In the genomic region with DNA sequence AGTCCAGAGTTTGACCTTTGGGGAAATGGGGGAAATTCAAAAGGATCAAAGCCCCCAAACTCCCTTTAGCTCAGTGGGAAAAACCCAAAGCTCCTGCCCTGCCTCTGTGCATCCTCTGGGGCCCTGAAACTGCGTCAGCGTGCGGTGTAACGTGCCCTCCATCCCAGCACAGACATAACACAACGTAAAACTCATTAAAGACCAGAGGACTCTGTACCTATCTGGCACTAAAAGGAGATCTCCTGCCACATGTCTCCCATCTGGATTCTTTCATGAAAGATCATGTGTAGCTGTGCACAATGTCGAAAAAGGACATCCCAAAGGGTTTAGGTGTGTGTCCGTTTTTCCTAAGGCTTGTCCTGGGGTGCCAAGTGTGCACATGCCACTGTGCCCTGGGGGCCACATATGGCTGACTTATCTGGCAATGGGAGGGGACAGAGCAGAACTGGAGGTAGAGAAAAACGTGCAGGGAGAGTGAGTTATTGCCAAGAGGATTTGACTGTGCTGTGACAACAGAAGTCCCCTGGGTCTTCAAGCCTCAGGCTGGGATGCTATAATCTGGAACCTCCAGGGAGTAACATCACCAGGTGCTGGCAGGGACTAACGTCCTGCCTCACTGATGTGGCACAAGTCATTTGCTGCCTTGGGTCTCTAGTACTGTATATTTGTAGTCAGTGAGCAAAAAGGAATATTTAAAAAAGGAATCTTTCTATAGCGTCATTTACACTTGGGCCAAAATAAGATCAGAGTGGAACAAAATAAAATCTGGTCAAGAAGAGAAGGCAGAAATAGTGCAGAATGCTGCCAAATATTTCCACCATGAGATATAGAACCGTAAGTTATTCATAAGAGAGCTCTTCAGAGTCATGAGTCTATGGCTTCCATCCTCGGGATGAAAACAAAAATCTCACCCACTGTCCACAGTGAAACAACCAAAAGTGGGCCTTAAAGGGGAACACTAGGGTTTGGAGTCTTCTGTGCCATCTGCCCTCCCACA, we compare ENCODE assay signal across 12 cellular contexts. TPM values are rescaled to one million over a fixed set of nuclear protein-coding genes. Genes with fewer than 3 reads are reported as not detected.
DNase-seq lines count a peak whose midpoint lies in the region; ATAC-seq and TF ChIP-seq lines count a peak whose summit lies in the region.
"Had no signal": no experiment of that assay in that cellular context is flagged by ENCODE, and none has a peak within 500 bp of the region (broad histone marks: within the 10 kb centered on the region; RNA-seq: fewer than 3 reads in every experiment).

No MANE protein-coding gene starts in this region.

- H3K4me3 Mint-ChIP-seq in CD4-positive, alpha-beta memory T cell, result peak overlapping the region in 7 of 8 donors; percentile 28 to 70 (median 37)
- H3K4me3 Mint-ChIP-seq in activated naive CD8-positive, alpha-beta T cell treated with anti-CD3 and anti-CD28 coated beads, Interleukin-2, amount 50 U/mL, for 24 hours, result peak overlapping the region; percentile 40
- no peak overlapping the region for H3K4me3 Mint-ChIP-seq in nephron
- H3K4me3 Mint-ChIP-seq in GM23338, result no peak overlapping the region

- peak overlapping the region; percentile 89 for H3K27ac ChIP-seq in CD4-positive, alpha-beta memory T cell (ENCODE audit: low read depth, low read length)
- H3K27ac ChIP-seq in Karpas-422 (ENCODE audit: low read length), result no peak overlapping the region
- no peak overlapping the region for H3K27ac ChIP-seq in GM23338 (ENCODE audit: low read depth)
- H3K27ac ChIP-seq: SJCRH30 had no signal

- H3K4me2 ChIP-seq in Karpas-422 (ENCODE audit: low read depth, low read length, poor library complexity, severe bottlenecking), result peak overlapping the region; percentile 76
- no peak overlapping the region for H3K4me2 ChIP-seq in GM23338

- H3K4me1 ChIP-seq in CD4-positive, alpha-beta memory T cell (ENCODE audit: insufficient read depth, low read length), result peaks cover 100% of the 10 kb centered on the region
- H3K4me1 ChIP-seq in Karpas-422 (ENCODE audit: low read length), result peaks cover 100% of the 10 kb centered on the region
- peaks cover 9% of the 10 kb centered on the region for H3K4me1 ChIP-seq in GM23338 (ENCODE audit: insufficient read depth)

- H3K9me3 Mint-ChIP-seq in CD4-positive, alpha-beta memory T cell, result peaks cover 0 to 6% (median 0%) of the 10 kb centered on the region in 8 donors
- H3K9me3 Mint-ChIP-seq in activated naive CD8-positive, alpha-beta T cell treated with anti-CD3 and anti-CD28 coated beads, Interleukin-2, amount 50 U/mL, for 24 hours, result no peaks in the 10 kb centered on the region
- H3K9me3 Mint-ChIP-seq in nephron (no peaks in the 10 kb centered on the region), GM23338 (no peaks in the 10 kb centered on the region)

- peak overlapping the region; percentile 94 to 99 (median 99) for H3K27ac Mint-ChIP-seq in CD4-positive, alpha-beta memory T cell
- peak overlapping the region; percentile 99 for H3K27ac Mint-ChIP-seq in activated naive CD8-positive, alpha-beta T cell treated with anti-CD3 and anti-CD28 coated beads, Interleukin-2, amount 50 U/mL, for 24 hours
- H3K27ac Mint-ChIP-seq in nephron (peak overlapping the region in 2 of 3 experiments; percentile 63 to 74), GM23338 (no peak overlapping the region)

- no peak overlapping the region for H2AFZ ChIP-seq in Karpas-422 (ENCODE audit: low read length)
- H2AFZ ChIP-seq in GM23338, result no peak overlapping the region

- peak overlapping the region; percentile 78 for H3K9ac ChIP-seq in Karpas-422 (ENCODE audit: low read length)

- peaks cover 11% of the 10 kb centered on the region for H3K36me3 ChIP-seq in CD4-positive, alpha-beta memory T cell (ENCODE audit: insufficient read depth, low read length)
- H3K36me3 ChIP-seq in Karpas-422 (ENCODE audit: insufficient read depth, low read length) (peaks cover 23% of the 10 kb centered on the region; the same call in 1 of the 2 replicates), GM23338 (ENCODE audit: insufficient read depth) (no peaks in the 10 kb centered on the region)
- H3K36me3 ChIP-seq: SJCRH30 had no signal

- POLR2A ChIA-PET in CD4-positive, alpha-beta memory T cell (lab: Charles Lee; ENCODE audit: partially characterized antibody), result interaction anchor here (0.7 to 4.1 kb wide), 10 partner anchors 9 to 60 kb away, joined by 3 to 27 read pairs (median 5); no protein-coding TSS in a partner anchor

- peak in 1 of 5 donors; percentile 37 for DNase-seq in CD4-positive, alpha-beta memory T cell
- DNase-seq in Karpas-422 (peak; percentile 97), midbrain (lab: John Stamatoyannopoulos, UW) (no peak), DMS79 (lab: John Stamatoyannopoulos, UW) (no peak), GM23338 (ENCODE audit: low spot score) (no peak)
- no peak for DNase-seq in activated naive CD8-positive, alpha-beta T cell treated with anti-CD3 and anti-CD28 coated beads, Interleukin-2, amount 50 U/mL, for 24 hours
- DNase-seq: activated CD4-positive, CD25-positive, alpha-beta regulatory T cell treated with anti-CD3 and anti-CD28 coated beads, Interleukin-2, amount 50 U/mL, for 72 hours; DND-41; NCI-H446; retina; SJCRH30 had no signal

- no peaks in the 10 kb centered on the region for H3K27me3 ChIP-seq in CD4-positive, alpha-beta memory T cell (ENCODE audit: insufficient read depth, low read length)
- H3K27me3 ChIP-seq in Karpas-422 (ENCODE audit: low read length) (no peaks in the 10 kb centered on the region), GM23338 (ENCODE audit: insufficient read depth) (peaks cover 6% of the 10 kb centered on the region)
- H3K27me3 ChIP-seq: SJCRH30 had no signal

- H4K20me1 ChIP-seq in Karpas-422 (ENCODE audit: insufficient read depth, low read depth, low read length), result peaks cover 5% of the 10 kb centered on the region; the same call in 1 of the 2 replicates
- no peaks in the 10 kb centered on the region; the same call in 1 of the 2 replicates for H4K20me1 ChIP-seq in GM23338 (replicated peaks; ENCODE audit: insufficient read depth)

- no peaks in the 10 kb centered on the region for H3K9me3 ChIP-seq in CD4-positive, alpha-beta memory T cell (ENCODE audit: control insufficient read depth in 1 of 2, low read length in 2 of 2)
- no peaks in the 10 kb centered on the region for H3K9me3 ChIP-seq in Karpas-422 (ENCODE audit: low read length)
- H3K9me3 ChIP-seq: SJCRH30 had no signal

- intact Hi-C loops in CD4-positive, alpha-beta memory T cell (cut with micrococcal nuclease), result loop anchor here (1.0 to 5.0 kb wide), 2 partner anchors 52 to 141 kb away; no protein-coding TSS in a partner anchor

- peaks cover 91 to 100% (median 97%) of the 10 kb centered on the region in 4 donors for H3K4me1 Mint-ChIP-seq in CD4-positive, alpha-beta memory T cell
- peaks cover 99% of the 10 kb centered on the region for H3K4me1 Mint-ChIP-seq in activated naive CD8-positive, alpha-beta T cell treated with anti-CD3 and anti-CD28 coated beads, Interleukin-2, amount 50 U/mL, for 24 hours
- H3K4me1 Mint-ChIP-seq in nephron, result peaks cover 79% of the 10 kb centered on the region
- peaks cover 44% of the 10 kb centered on the region for H3K4me1 Mint-ChIP-seq in GM23338

- H3K79me2 ChIP-seq in Karpas-422 (ENCODE audit: low read length) (peaks cover 73% of the 10 kb centered on the region), GM23338 (replicated peaks; ENCODE audit: insufficient read depth) (no peaks in the 10 kb centered on the region)

- no peak for ATAC-seq in activated naive CD8-positive, alpha-beta T cell treated with anti-CD3 and anti-CD28 coated beads, Interleukin-2, amount 50 U/mL, for 24 hours
- no peak for ATAC-seq in GM23338

- no peak overlapping the region for H3K4me3 ChIP-seq in CD4-positive, alpha-beta memory T cell (ENCODE audit: low read length in 2 of 2)
- peak overlapping the region; percentile 54 for H3K4me3 ChIP-seq in Karpas-422 (ENCODE audit: low read length)
- no peak overlapping the region for H3K4me3 ChIP-seq in GM23338
- H3K4me3 ChIP-seq: SJCRH30 had no signal

- H3K9me2 ChIP-seq in Karpas-422 (replicated peaks; ENCODE audit: insufficient read depth, low read length), result no peaks in the 10 kb centered on the region
- H3K9me2 ChIP-seq in GM23338 (ENCODE audit: insufficient read depth), result no peaks in the 10 kb centered on the region

- no peaks in the 10 kb centered on the region for H3F3A ChIP-seq in GM23338 (replicated peaks; ENCODE audit: low read depth)

- H3K36me3 Mint-ChIP-seq in CD4-positive, alpha-beta memory T cell, result peaks cover 36 to 81% of the 10 kb centered on the region in 2 donors
- peaks cover 34% of the 10 kb centered on the region for H3K36me3 Mint-ChIP-seq in activated naive CD8-positive, alpha-beta T cell treated with anti-CD3 and anti-CD28 coated beads, Interleukin-2, amount 50 U/mL, for 24 hours (ENCODE audit: low read depth)
- H3K36me3 Mint-ChIP-seq in nephron (ENCODE audit: low read depth) (no peaks in the 10 kb centered on the region), GM23338 (ENCODE audit: low read depth) (no peaks in the 10 kb centered on the region)

- no peaks in the 10 kb centered on the region for H3K27me3 Mint-ChIP-seq in CD4-positive, alpha-beta memory T cell
- no peaks in the 10 kb centered on the region for H3K27me3 Mint-ChIP-seq in activated naive CD8-positive, alpha-beta T cell treated with anti-CD3 and anti-CD28 coated beads, Interleukin-2, amount 50 U/mL, for 24 hours
- no peaks in the 10 kb centered on the region for H3K27me3 Mint-ChIP-seq in nephron (ENCODE audit: low read depth)
- peaks cover 5% of the 10 kb centered on the region for H3K27me3 Mint-ChIP-seq in GM23338 (ENCODE audit: insufficient read depth, low read depth, poor library complexity)

- CTCF ChIA-PET in CD4-positive, alpha-beta memory T cell (lab: Charles Lee; ENCODE audit: partially characterized antibody), result interaction anchor here (1.0 to 6.0 kb wide), 25 partner anchors 9 to 262 kb away, joined by 3 to 80 read pairs (median 4); no protein-coding TSS in a partner anchor

- no peak for TF ChIP-seq CTCF in nephron (IDR thresholded peaks at IDR 0.05; ENCODE audit: unreplicated experiment in 3 of 3)
- TF ChIP-seq CTCF in GM23338 (conservative IDR thresholded peaks at IDR 0.05; ENCODE audit: low read depth in 2 of 2), result no peak

TF ChIP-seq in GM23338, 12 proteins besides CTCF, POLR2A, EP300 and RAD21 (continues in another document):
- TF ChIP-seq NANOG (IDR thresholded peaks at IDR 0.05; ENCODE audit: borderline replicate concordance), result no peak
- no peak for TF ChIP-seq EZH2 (IDR thresholded peaks at IDR 0.05; ENCODE audit: low read depth, unreplicated experiment)
- TF ChIP-seq ZNF331 (CRISPR knock-in tag; IDR thresholded peaks at IDR 0.05; ENCODE audit: low read depth), result no peak

RNA-seq across cellular contexts. Expression of a gene that starts 52.3 kb away (rescaled TPM):
- 100 to 1,000 TPM; 156 to 159 TPM for total RNA-seq in CD4-positive, alpha-beta memory T cell
- polyA plus RNA-seq in CD4-positive, alpha-beta memory T cell, result 10 to 100 TPM; 52.2 to 52.3 TPM
- 79.0 and 132 TPM in 2 replicates for total RNA-seq in Karpas-422 (2014; rRNA removed; shearing (Covaris generic); ENCODE audit: low replicate concordance)
- total RNA-seq in GM23338 (2014; rRNA removed; shearing (Covaris generic)), result 4.7 and 5.2 TPM in 2 replicates
- 0.31 and 0.37 TPM in 2 replicates for polyA plus RNA-seq in GM23338 (2016; fragmentation: Nextera tagmentation; extraction: Ambion mirVana)

Comparison
In these comparisons a context has a peak if more than half of its experiments do, and no peak if none do; other contexts are left out.
1. H3K4me3 Mint-ChIP-seq: peak in CD4-positive, alpha-beta memory T cell (7 of 8) and activated naive CD8-positive, alpha-beta T cell treated with anti-CD3 and anti-CD28 coated beads, Interleukin-2, amount 50 U/mL, for 24 hours (single experiment); none in nephron (0 of 3) and GM23338 (single experiment).
2. RNA of a gene that starts 52.3 kb away (total RNA-seq): 156 to 159 TPM in CD4-positive, alpha-beta memory T cell and 79.0 to 132 TPM in Karpas-422; 4.7 to 5.2 TPM in GM23338; every median in the first group is over 10 times any median in the second.